In genomic region chr4:59374416-59374815, GRCh38 we compare ENCODE assay signal across 20 cellular contexts.
DNase-seq lines count a peak whose midpoint lies in the region; ATAC-seq and TF ChIP-seq lines count a peak whose summit lies in the region.
"Had no signal": no experiment of that assay in that cellular context is flagged by ENCODE, and none has a peak within 500 bp of the region (broad histone marks: within the 10 kb centered on the region; RNA-seq: fewer than 3 reads in every experiment).

No MANE protein-coding gene starts in this region.

- no peak overlapping the region for H3K4me3 Mint-ChIP-seq in endodermal cell
- H3K4me3 Mint-ChIP-seq: B cell had no signal

- no peaks in the 10 kb centered on the region for H3K4me1 ChIP-seq in SK-N-SH (ENCODE audit: control insufficient read depth in 1 of 2, insufficient read depth in 2 of 2, low read depth in 1 of 2, low read length in 1 of 2)
- H3K4me1 ChIP-seq in OCI-LY7 (ENCODE audit: insufficient read depth, low read length, poor library complexity, severe bottlenecking): no peaks in the 10 kb centered on the region
- no peaks in the 10 kb centered on the region for H3K4me1 ChIP-seq in endodermal cell (ENCODE audit: control insufficient read depth, insufficient read depth, low read length)
- no peaks in the 10 kb centered on the region for H3K4me1 ChIP-seq in Karpas-422 (ENCODE audit: low read length)
- H3K4me1 ChIP-seq: Caco-2 had no signal

- intact Hi-C loops in OCI-LY7 (cut with micrococcal nuclease; ENCODE audit: unreplicated experiment): no loop called here

- CTCF ChIA-PET in SK-N-SH (lab: Yijun Ruan, JAX): no interaction called here
- CTCF ChIA-PET in OCI-LY7 (lab: Charles Lee; ENCODE audit: unreplicated experiment): no interaction called here

- H3K36me3 ChIP-seq in SK-N-SH (replicated peaks in 1 of 2; ENCODE audit: control insufficient read depth in 1 of 2, insufficient read depth in 2 of 2, low read length in 1 of 2) (no peaks in the 10 kb centered on the region), OCI-LY7 (ENCODE audit: insufficient read depth, low read length) (no peaks in the 10 kb centered on the region), endodermal cell (ENCODE audit: control insufficient read depth, insufficient read depth, low read length) (no peaks in the 10 kb centered on the region), Karpas-422 (ENCODE audit: insufficient read depth, low read length) (no peaks in the 10 kb centered on the region)

- DNase-seq in SK-N-SH (no peak), OCI-LY7 (ENCODE audit: low spot score) (no peak), endodermal cell (no peak), retinal pigment epithelial cell (ENCODE audit: low read depth) (no peak), Karpas-422 (no peak), NCI-H2107 treated with DMSO at 0.1 percent for 48 hours (lab: John Stamatoyannopoulos, UW; ENCODE audit: unreplicated experiment) (no peak)
- DNase-seq in activated naive CD4-positive, alpha-beta T cell (lab: John Stamatoyannopoulos, UW): no peak
- DNase-seq: 8988T; Caco-2; CD4-positive, CD25-positive, alpha-beta regulatory T cell; GDM1; KBM-7; NCI-H1417 treated with DMSO at 0.1 percent for 48 hours; NCI-H187 treated with DMSO at 0.1 percent for 48 hours; NCI-H226; NCI-H524; Right ventricle myocardium superior had no signal

- 38% methylated on average over 3 of the region's 3 CpGs for WGBS in SK-N-SH (ENCODE audit: low lambda C conversion rate)
- WGBS in endodermal cell (ENCODE audit: insufficient coverage in 1 of 2, insufficient read length in 1 of 2), 2 experiments: 91 to 100% methylated on average over 1 to 3 of the region's 3 CpGs

- H3K4me2 ChIP-seq in SK-N-SH (no peak overlapping the region), OCI-LY7 (ENCODE audit: low read length) (no peak overlapping the region), Karpas-422 (ENCODE audit: low read depth, low read length, poor library complexity, severe bottlenecking) (no peak overlapping the region)

- H3K9me2 ChIP-seq in SK-N-SH (no peaks in the 10 kb centered on the region), OCI-LY7 (ENCODE audit: insufficient read depth, low read length) (no peaks in the 10 kb centered on the region), Karpas-422 (replicated peaks; ENCODE audit: insufficient read depth, low read length) (no peaks in the 10 kb centered on the region)

- H3K79me2 ChIP-seq in SK-N-SH (ENCODE audit: insufficient read depth) (no peaks in the 10 kb centered on the region), OCI-LY7 (ENCODE audit: insufficient read depth, low read depth, low read length) (no peaks in the 10 kb centered on the region), Karpas-422 (ENCODE audit: low read length) (no peaks in the 10 kb centered on the region)

- no peak for ATAC-seq in SK-N-SH treated with all-trans-retinoic acid at 6 μM for 48 hours

- POLR2A ChIA-PET in SK-N-SH (lab: Yijun Ruan, JAX) (no interaction called here), OCI-LY7 (lab: Charles Lee) (no interaction called here)

- H3K27me3 Mint-ChIP-seq in endodermal cell (ENCODE audit: insufficient read depth): no peaks in the 10 kb centered on the region
- H3K27me3 Mint-ChIP-seq: B cell; CD4-positive, CD25-positive, alpha-beta regulatory T cell had no signal

- no peak overlapping the region for H3K27ac Mint-ChIP-seq in endodermal cell
- H3K27ac Mint-ChIP-seq: B cell had no signal

- no peak overlapping the region for H3K27ac ChIP-seq in SK-N-SH (ENCODE audit: low read depth in 2 of 2, low read length in 1 of 2)
- H3K27ac ChIP-seq in OCI-LY7 (ENCODE audit: low read depth, low read length, poor library complexity, severe bottlenecking): no peak overlapping the region
- H3K27ac ChIP-seq in endodermal cell (ENCODE audit: low read depth, low read length): no peak overlapping the region
- no peak overlapping the region for H3K27ac ChIP-seq in Karpas-422 (ENCODE audit: low read length)
- H3K27ac ChIP-seq: SK-N-MC had no signal

- H3K9me3 Mint-ChIP-seq in endodermal cell: peaks cover 4% of the 10 kb centered on the region

- TF ChIP-seq CTCF in SK-N-SH (IDR thresholded peaks at IDR 0.05): peak; percentile 19; the same call in 1 of the 2 replicates
- 0 out of 2 replicates have a peak, but pooled peaks have one; percentile 21 for TF ChIP-seq CTCF in OCI-LY7 (conservative IDR thresholded peaks at IDR 0.05; ENCODE audit: low read length)
- peak; percentile 73 for TF ChIP-seq CTCF in endodermal cell (conservative IDR thresholded peaks at IDR 0.05)
- TF ChIP-seq CTCF in retinal pigment epithelial cell (conservative IDR thresholded peaks at IDR 0.05; ENCODE audit: low read depth, low read length): peak; percentile 17

- H3F3A ChIP-seq in SK-N-SH (replicated peaks; ENCODE audit: insufficient read depth): no peaks in the 10 kb centered on the region

- TF ChIP-seq EP300 in SK-N-SH (IDR thresholded peaks at IDR 0.05; ENCODE audit: borderline replicate concordance in 1 of 2, low read depth in 1 of 2, low read length in 1 of 2): no peak

- no TSS peak for BruUV-seq in OCI-LY7 (replicated peaks; lab: Mats Ljungman, UMichigan)

- H3K4me3 ChIP-seq in SK-N-SH (ENCODE audit: low read depth in 2 of 2, low read length in 1 of 2) (no peak overlapping the region), OCI-LY7 (ENCODE audit: low read depth, low read length, poor library complexity, severe bottlenecking) (no peak overlapping the region), endodermal cell (ENCODE audit: low read length) (no peak overlapping the region), retinal pigment epithelial cell (ENCODE audit: low read length) (no peak overlapping the region), Karpas-422 (ENCODE audit: low read length) (no peak overlapping the region)
- H3K4me3 ChIP-seq: SK-N-MC had no signal

- no peaks in the 10 kb centered on the region for H3K9me3 ChIP-seq in SK-N-SH
- no peaks in the 10 kb centered on the region for H3K9me3 ChIP-seq in OCI-LY7 (ENCODE audit: low read length)
- H3K9me3 ChIP-seq in endodermal cell (ENCODE audit: control insufficient read depth, low read length): no peaks in the 10 kb centered on the region
- peaks cover 23% of the 10 kb centered on the region for H3K9me3 ChIP-seq in Karpas-422 (ENCODE audit: low read length)
- H3K9me3 ChIP-seq: Caco-2 had no signal

- TF ChIP-seq RAD21 in SK-N-SH (IDR thresholded peaks at IDR 0.05; ENCODE audit: low read length): no peak

- no peaks in the 10 kb centered on the region for H3K4me1 Mint-ChIP-seq in endodermal cell
- H3K4me1 Mint-ChIP-seq: B cell; CD4-positive, CD25-positive, alpha-beta regulatory T cell had no signal

- H3K36me3 Mint-ChIP-seq in endodermal cell (ENCODE audit: low read depth): no peaks in the 10 kb centered on the region
- H3K36me3 Mint-ChIP-seq: CD4-positive, CD25-positive, alpha-beta regulatory T cell had no signal

- H3K9ac ChIP-seq in SK-N-SH (no peak overlapping the region), endodermal cell (ENCODE audit: extremely low read depth, low read length, poor library complexity, severe bottlenecking) (no peak overlapping the region), Karpas-422 (ENCODE audit: low read length) (no peak overlapping the region)

- H2AFZ ChIP-seq in SK-N-SH (ENCODE audit: low read depth) (no peak overlapping the region), OCI-LY7 (ENCODE audit: low read length) (no peak overlapping the region), Karpas-422 (ENCODE audit: low read length) (no peak overlapping the region)

- no peaks in the 10 kb centered on the region for H4K20me1 ChIP-seq in SK-N-SH (ENCODE audit: insufficient read depth)
- no peaks in the 10 kb centered on the region for H4K20me1 ChIP-seq in OCI-LY7 (ENCODE audit: insufficient read depth, low read length)
- H4K20me1 ChIP-seq in Karpas-422 (ENCODE audit: insufficient read depth, low read depth, low read length): no peaks in the 10 kb centered on the region

- H3K27me3 ChIP-seq in SK-N-SH (ENCODE audit: insufficient read depth) (no peaks in the 10 kb centered on the region), endodermal cell (ENCODE audit: control insufficient read depth, insufficient read depth, low read length, poor library complexity, severe bottlenecking) (no peaks in the 10 kb centered on the region), Karpas-422 (ENCODE audit: low read length) (no peaks in the 10 kb centered on the region)

TF ChIP-seq in SK-N-SH treated with all-trans-retinoic acid at 6 μM for 48 hours, 23 proteins besides CTCF, POLR2A, EP300 and RAD21 (continues in another document):
- TF ChIP-seq ZNF565 (CRISPR knock-in tag; conservative IDR thresholded peaks at IDR 0.05; ENCODE audit: low read depth) (no peak), ISL1 (CRISPR knock-in tag; IDR thresholded peaks at IDR 0.05) (no peak), TCF4 (CRISPR knock-in tag; IDR thresholded peaks at IDR 0.05; ENCODE audit: borderline replicate concordance) (no peak), ZFP3 (CRISPR knock-in tag; IDR thresholded peaks at IDR 0.05) (no peak), CSRNP3 (CRISPR knock-in tag; IDR thresholded peaks at IDR 0.05) (no peak), SNAI2 (CRISPR knock-in tag; IDR thresholded peaks at IDR 0.05) (no peak), PATZ1 (CRISPR knock-in tag; IDR thresholded peaks at IDR 0.05; ENCODE audit: borderline replicate concordance) (no peak)

Comparison
In these comparisons a context has a peak if more than half of its experiments do, and no peak if none do; other contexts are left out.
1. CTCF ChIP-seq: peak in every context shown above with its lines; median percentile 73 in endodermal cell; 21 in OCI-LY7; 19 in SK-N-SH; 17 in retinal pigment epithelial cell.